Comparison of ENCODE assay signal across 16 cellular contexts in genomic region chr7:150313367-150313809, GRCh38. TPM values are rescaled to one million over a fixed set of nuclear protein-coding genes. Genes with fewer than 3 reads are reported as not detected.
"Had no signal": no experiment of that assay in that cellular context is flagged by ENCODE, and none has a peak within 500 bp of the region (broad histone marks: within the 10 kb centered on the region; RNA-seq: fewer than 3 reads in every experiment).

No MANE protein-coding gene starts in this region.

- H3K27ac ChIP-seq: esophagus muscularis mucosa, thyroid gland, WERI-Rb-1 had no signal

- H3K4me1 ChIP-seq: esophagus muscularis mucosa, thyroid gland had no signal

- DNase-seq: activated CD4-positive, alpha-beta memory T cell treated with anti-CD3 and anti-CD28 coated beads, Interleukin-2, amount 10 ng/mL, durations not matched to agents 7 days and 5 days; activated CD4-positive, alpha-beta T cell treated with anti-CD3 and anti-CD28 coated beads for 4 hours; activated effector memory CD4-positive, alpha-beta T cell treated with Interleukin-2 at 50 U/mL for 16 hours; activated naive CD4-positive, alpha-beta T cell treated with anti-CD3 and anti-CD28 coated beads, Interleukin-2, amount 50 U/mL, for 16 hours; activated T-cell treated with anti-CD3 and anti-CD28 coated beads, Interleukin-2, amount 50 U/mL, for 4 hours; hippocampal formation; left ventricle myocardium superior; nucleus accumbens; stimulated activated CD4-positive, alpha-beta T cell treated with anti-CD3 and anti-CD28 coated beads, Interleukin-15, amount 100 ng/mL, for 24 hours; stimulated activated CD4-positive, alpha-beta T cell treated with anti-CD3 and anti-CD28 coated beads, Interleukin-4, amount 100 ng/mL, for 1 hour; stimulated activated naive B cell treated with anti-CD40 and anti-IgM and Interleukin-4, amounts not matched to agents 10 μg/mL and 1 μg/mL and 100 μg/mL, for 72 hours; thyroid gland; WERI-Rb-1 had no signal

- H3K9me3 ChIP-seq: esophagus muscularis mucosa, thyroid gland had no signal

- H3K27me3 ChIP-seq: esophagus muscularis mucosa, thyroid gland had no signal

- H3K36me3 ChIP-seq: esophagus muscularis mucosa, thyroid gland, WERI-Rb-1 had no signal

- H3K4me3 ChIP-seq: esophagus muscularis mucosa, thyroid gland had no signal

RNA-seq across cellular contexts. Expression of gene RARRES2, which starts 28.0 kb away (rescaled TPM):
- total RNA-seq: activated CD4-positive, alpha-beta memory T cell treated with anti-CD3 and anti-CD28 coated beads, Interleukin-2, amount 10 ng/mL, durations not matched to agents 7 days and 5 days; glomerular endothelial cell; natural killer cell treated with Interleukin-12 subunit alpha and Interleukin-12 subunit beta and Interleukin-15 and Interleukin-18, amount 100 ng/mL, for 72 hours had no signal
